In the genomic region with DNA sequence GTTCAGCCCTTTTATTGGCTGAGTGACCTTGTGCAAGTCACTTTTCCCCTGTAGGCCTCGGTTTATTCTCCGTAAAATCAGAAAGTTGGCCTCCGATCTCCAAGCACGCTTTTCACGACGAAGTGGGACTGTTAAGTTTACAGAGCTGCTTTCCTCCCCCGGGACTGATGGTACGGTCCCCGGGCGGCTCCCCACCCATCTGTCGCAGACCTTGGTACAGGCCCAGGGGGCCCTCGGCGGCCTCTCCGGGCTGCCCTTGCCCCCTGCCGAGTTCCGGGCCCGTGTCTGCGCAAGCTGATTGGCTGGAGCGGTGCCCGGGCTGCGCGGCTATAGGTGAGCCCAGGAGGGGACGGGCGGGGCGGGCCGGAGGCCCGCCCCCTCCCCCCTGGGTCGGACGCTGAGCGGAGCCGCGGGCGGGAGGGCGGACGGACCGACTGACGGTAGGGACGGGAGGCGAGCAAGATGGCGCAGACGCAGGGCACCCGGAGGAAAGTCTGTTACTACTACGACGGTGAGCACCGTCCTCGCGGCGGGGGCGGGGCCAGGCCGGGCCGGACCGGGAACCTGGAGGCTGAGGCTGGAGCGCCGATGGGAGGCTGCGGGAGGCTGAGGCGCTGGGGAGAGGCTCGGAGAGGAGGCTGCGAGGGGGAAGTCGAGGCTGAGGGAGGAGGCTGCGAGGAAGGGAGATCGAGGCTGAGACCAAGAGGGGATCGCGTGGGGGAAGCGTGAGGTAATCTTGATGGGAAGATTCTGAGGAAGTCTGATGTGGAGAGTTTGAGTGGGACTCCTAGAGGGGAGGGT, we compare ENCODE assay signal across 8 cellular contexts. TPM values are rescaled to one million over a fixed set of nuclear protein-coding genes. Genes with fewer than 3 reads are reported as not detected.
DNase-seq lines count a peak whose midpoint lies in the region; ATAC-seq and TF ChIP-seq lines count a peak whose summit lies in the region.

A gene (plus strand): TSS at position 376 of the 801 bp plus-strand sequence. CDS start 87 bp downstream, at position 463.

- TF ChIP-seq CTCF in upper lobe of left lung (IDR thresholded peaks at IDR 0.05), result no peak

- peaks cover 15 to 42% (median 24%) of the 10 kb centered on the region in 4 donors for H3K4me1 ChIP-seq in upper lobe of left lung

- TF ChIP-seq EP300 in upper lobe of left lung (IDR thresholded peaks at IDR 0.05), result no peak

- H3K27me3 ChIP-seq in upper lobe of left lung, result no peaks in the 10 kb centered on the region

- peak; percentile 94 for ATAC-seq in HG02884 (IDR thresholded peaks at IDR 0.05; ENCODE audit: unreplicated experiment)
- peak; percentile 99 for ATAC-seq in left cardiac atrium
- ATAC-seq in upper lobe of left lung (ENCODE audit: low FRiP score in 2 of 2), result peak; percentile 98 to 99

- intact Hi-C loops in T-helper 1 cell treated with Interleukin-12 subunit alpha and Interleukin-12 subunit beta and Interleukin-4 antibody, amounts not matched to agents 30 ng/mL and 1 ng/mL, for 36 hours (cut with micrococcal nuclease), result loop anchor here (1.0 to 5.0 kb wide), 14 partner anchors 19 to 647 kb away; a partner anchor contains a TSS
- intact Hi-C loops in left cardiac atrium (cut with DNase I) (loop anchor here in 1 of 2 donors (10.0 kb wide), 1 partner anchor 47 kb away; a partner anchor contains a TSS), posterior vena cava (cut with DNase I) (no loop called here)

- 1 to 2% methylated on average over 35 to 36 of the region's 64 CpGs for WGBS in upper lobe of left lung, 2 donors

- no peaks in the 10 kb centered on the region for H3K9me3 ChIP-seq in upper lobe of left lung

- peak; percentile 68 for DNase-seq in NCI-H1694 (lab: John Stamatoyannopoulos, UW)
- peak; percentile 94 for DNase-seq in amniotic epithelial cell (ENCODE audit: low read depth)
- peak; percentile 97 for DNase-seq in left cardiac atrium
- peak; percentile 97 for DNase-seq in posterior vena cava (ENCODE audit: low spot score)
- peak; percentile 99 for DNase-seq in upper lobe of left lung

- peak within 1 kb of the TSS; percentile 84 to 92 (median 88) for H3K4me3 ChIP-seq in upper lobe of left lung

- H3K27ac ChIP-seq in upper lobe of left lung, result peak within 1 kb of the TSS; percentile 68 to 95 (median 92)

- TF ChIP-seq POLR2A in GM15510 (IDR thresholded peaks at IDR 0.05; ENCODE audit: borderline replicate concordance, extremely low read depth, insufficient read length) (peak; percentile 74), upper lobe of left lung (IDR thresholded peaks at IDR 0.05) (peak in 2 of 4 donors; percentile 48 to 82)

- H3K36me3 ChIP-seq in upper lobe of left lung, result peaks cover 0 to 4% (median 0%) of the 10 kb centered on the region in 4 donors

RNA-seq across cellular contexts. Expression of the gene that starts here (rescaled TPM):
- 208 and 210 TPM in 2 replicates for total RNA-seq in T-helper 1 cell treated with Interleukin-12 subunit alpha and Interleukin-12 subunit beta and Interleukin-4 antibody, amounts not matched to agents 30 ng/mL and 1 ng/mL, for 36 hours
- total RNA-seq in left cardiac atrium (10 to 100 TPM; 34.8 to 34.9 TPM), posterior vena cava (10 to 100 TPM; 36.6 to 40.8 TPM), upper lobe of left lung (10 to 100 TPM; 36.8 to 78.0 (median 48.8) TPM)

Comparison
In these comparisons a context has a peak if more than half of its experiments do, and no peak if none do; other contexts are left out.
1. Peak in every context shown above with its lines: DNase-seq, ATAC-seq, H3K4me3 ChIP-seq and H3K27ac ChIP-seq.